Comparison of ENCODE assay signal across 22 cellular contexts in the genomic region with DNA sequence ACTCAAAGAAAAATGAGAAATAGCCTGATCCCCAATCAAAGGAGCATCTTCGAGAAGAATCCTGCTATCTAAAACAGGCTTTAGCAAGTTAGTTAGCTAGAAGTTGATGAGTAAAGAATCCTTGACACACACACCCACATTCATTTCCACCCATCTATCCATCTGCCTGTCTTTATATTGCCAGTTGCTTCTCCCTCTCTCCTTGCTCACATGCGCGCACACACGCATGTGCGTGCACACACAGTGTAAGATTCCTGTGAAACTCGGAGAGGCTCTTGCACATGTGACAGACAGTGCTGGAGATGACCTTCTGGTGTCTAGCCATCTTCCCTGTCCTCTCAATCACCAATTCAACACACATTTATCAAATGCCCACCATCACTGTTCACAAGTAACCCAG.
DNase-seq lines count a peak whose midpoint lies in the region; ATAC-seq, FAIRE-seq and TF ChIP-seq lines count a peak whose summit lies in the region.
"Had no signal": no experiment of that assay in that cellular context is flagged by ENCODE, and none has a peak within 500 bp of the region (broad histone marks: within the 10 kb centered on the region; RNA-seq: fewer than 3 reads in every experiment).

No MANE protein-coding gene starts in this region.

- in situ Hi-C loops in GM12878 (cut with MboI), result no loop called here

- WGBS in GM12878 (ENCODE audit: insufficient coverage, insufficient replicate concordance, low lambda C conversion rate, missing lambda C conversion rate), result 57% methylated on average over 6 of the region's 6 CpGs
- 94% methylated on average over 6 of the region's 6 CpGs; no CpG with 5 or more reads in 1 of the 2 experiments for WGBS in H1 (ENCODE audit: extremely low coverage in 1 of 2, insufficient coverage in 1 of 2, insufficient read length in 1 of 2, insufficient replicate concordance in 2 of 2, low coverage in 1 of 2, low lambda C conversion rate in 2 of 2, missing lambda C conversion rate in 1 of 2), 2 experiments

- H2AK5ac ChIP-seq in H1 (ENCODE audit: low read depth, low read length), result no peak overlapping the region

- ATAC-seq in GM12878 (no peak), GM18868 (IDR thresholded peaks at IDR 0.05; ENCODE audit: unreplicated experiment) (no peak)
- ATAC-seq: A549; CD8-positive, alpha-beta T cell; GM23338 had no signal

- SMC1A ChIA-PET in GM12878 (lab: Charles Lee; ENCODE audit: uncharacterized antibody, unreplicated experiment), result no interaction called here

- no peaks in the 10 kb centered on the region for H3K79me2 ChIP-seq in GM12878 (ENCODE audit: control insufficient read depth, insufficient read depth, low read length)
- no peaks in the 10 kb centered on the region for H3K79me2 ChIP-seq in H1 (ENCODE audit: control insufficient read depth in 1 of 2, insufficient read depth in 2 of 2, low read length in 2 of 2)

- H3K4me1 ChIP-seq in GM12878 (ENCODE audit: control insufficient read depth, insufficient read depth, low read length), result no peaks in the 10 kb centered on the region
- H3K4me1 ChIP-seq in H1 (replicated peaks in 1 of 4; ENCODE audit: control insufficient read depth in 3 of 4, insufficient read depth in 4 of 4, low read length in 3 of 4), result peaks cover 5 to 18% (median 11%) of the 10 kb centered on the region in 4 experiments
- H3K4me1 ChIP-seq: A549, BLaER1, Caco-2, HAP-1 had no signal

- no peak overlapping the region for H3K4me2 ChIP-seq in GM12878 (ENCODE audit: control insufficient read depth, insufficient read depth)
- H3K4me2 ChIP-seq in H1 (ENCODE audit: insufficient read depth in 1 of 2, low read depth in 2 of 2, low read length in 2 of 2), result no peak overlapping the region
- H3K4me2 ChIP-seq: A549, BLaER1, GM23338 had no signal

- BruUV-seq in GM12878 (replicated peaks; lab: Mats Ljungman, UMichigan), result no TSS peak

- H3K36me3 ChIP-seq in GM12878 (ENCODE audit: control insufficient read depth in 2 of 2, insufficient read depth in 2 of 2, low read length in 1 of 2) (no peaks in the 10 kb centered on the region), H1 (ENCODE audit: control insufficient read depth in 2 of 4, insufficient read depth in 4 of 4, low read length in 3 of 4) (no peaks in the 10 kb centered on the region; a peak in 1 of 8 replicates)
- H3K36me3 ChIP-seq: BLaER1, HAP-1 had no signal

- TF ChIP-seq RAD21 in GM12878 (IDR thresholded peaks at IDR 0.05; ENCODE audit: insufficient read depth, low read depth, low read length), result no peak
- no peak for TF ChIP-seq RAD21 in H1 (IDR thresholded peaks at IDR 0.05 in 1 of 2, conservative IDR thresholded peaks at IDR 0.05 in 1 of 2; ENCODE audit: low read depth in 2 of 2, low read length in 2 of 2)

- no peak overlapping the region for H4K5ac ChIP-seq in H1 (ENCODE audit: insufficient read length, low read depth, low read length)

- H3K23me2 ChIP-seq in H1 (ENCODE audit: low read depth, low read length), result no peaks in the 10 kb centered on the region; the same call in 1 of the 2 replicates

- no peak overlapping the region for H3K56ac ChIP-seq in H1 (replicated peaks; ENCODE audit: insufficient read length, low read depth, low read length)

- H2BK20ac ChIP-seq in H1 (ENCODE audit: low read length), result peak overlapping the region; percentile 73; the same call in 1 of the 2 replicates

- H3K9ac ChIP-seq in GM12878 (ENCODE audit: control insufficient read depth, insufficient read depth, low read length), result no peak overlapping the region
- no peak overlapping the region for H3K9ac ChIP-seq in H1 (replicated peaks in 1 of 4; ENCODE audit: extremely low read depth in 1 of 4, low read depth in 3 of 4, low read length in 3 of 4)
- H3K9ac ChIP-seq: BLaER1 had no signal

- H3K27ac ChIP-seq in GM12878 (ENCODE audit: control insufficient read depth, insufficient read depth), result no peak overlapping the region
- no peak overlapping the region for H3K27ac ChIP-seq in H1 (ENCODE audit: low read depth, low read length)
- H3K27ac ChIP-seq: A549, BLaER1, C4-2B had no signal

- H2BK15ac ChIP-seq in H1 (ENCODE audit: low read length), result peak overlapping the region; percentile 48; the same call in 1 of the 2 replicates

- H3K79me1 ChIP-seq in H1 (ENCODE audit: low read depth, low read length), result no peaks in the 10 kb centered on the region

- H2BK5ac ChIP-seq in H1 (ENCODE audit: low read depth, low read length), result no peak overlapping the region

- no peak overlapping the region for H2BK12ac ChIP-seq in H1 (ENCODE audit: low read depth, low read length)

- CTCF ChIA-PET in GM12878 (lab: Yijun Ruan, JAX), result no interaction called here
- CTCF ChIA-PET in H1 (lab: Charles Lee; ENCODE audit: partially characterized antibody), result interaction anchor here (1.0 kb wide), 1 partner anchor 20 kb away, joined by 3 read pairs; no protein-coding TSS in a partner anchor
- CTCF ChIA-PET in GM10248 (lab: Yijun Ruan, JAX), result no interaction called here

- H3K4me3 ChIP-seq in GM12878, result no peak overlapping the region
- H3K4me3 ChIP-seq in H1 (ENCODE audit: extremely low read depth in 1 of 4, insufficient read depth in 2 of 4, low read depth in 3 of 4, low read length in 4 of 4), result no peak overlapping the region
- H3K4me3 ChIP-seq: A549, BLaER1, GM23338, HAP-1 had no signal

- H4K8ac ChIP-seq in H1 (ENCODE audit: extremely low read depth, insufficient read depth, low read length), result no peak overlapping the region

- POLR2A ChIA-PET in GM12878 (lab: Charles Lee) (no interaction called here), H1 (lab: Charles Lee; ENCODE audit: partially characterized antibody) (interaction anchor here (1.3 kb wide), 1 partner anchor 11 kb away, joined by 3 read pairs; no protein-coding TSS in a partner anchor), GM10248 (lab: Yijun Ruan, JAX) (no interaction called here)

- intact Hi-C loops in GM12878 (cut with micrococcal nuclease; ENCODE audit: unreplicated experiment), result no loop called here

- RAD21 ChIA-PET in GM12878 (lab: Charles Lee; ENCODE audit: unreplicated experiment), result no interaction called here

- no peak for FAIRE-seq in GM12878 (lab: Jason Lieb, UNC)
- no peak for FAIRE-seq in H1 (lab: Jason Lieb, UNC)
- FAIRE-seq: A549, G401.6, GM12891, H54 had no signal

- TF ChIP-seq EP300 in GM12878 (IDR thresholded peaks at IDR 0.05; ENCODE audit: borderline replicate concordance in 1 of 2, control insufficient read depth in 1 of 2, low read depth in 2 of 2, low read length in 2 of 2) (no peak), H1 (IDR thresholded peaks at IDR 0.05; ENCODE audit: borderline replicate concordance in 1 of 2, low read depth in 2 of 2, low read length in 2 of 2) (no peak)

- H3K4ac ChIP-seq in H1 (replicated peaks; ENCODE audit: insufficient read length, low read depth, low read length), result no peak overlapping the region

- DNase-seq in GM12878 (ENCODE audit: low read depth, low spot score), result no peak
- no peak for DNase-seq in H1 (ENCODE audit: low read depth in 1 of 2, low spot score in 2 of 2)
- peak; percentile 39 for DNase-seq in putamen (ENCODE audit: low spot score)
- no peak for DNase-seq in NCI-H69 (lab: John Stamatoyannopoulos, UW)
- DNase-seq in stimulated activated CD8-positive, alpha-beta memory T cell treated with anti-CD3 and anti-CD28 coated beads, Interleukin-4, amount 100 ng/mL, for 48 hours, result no peak
- no peak for DNase-seq in GM10248 (ENCODE audit: extremely low spot score)
- DNase-seq: 8988T; Caco-2; CD4-positive, CD25-positive, alpha-beta regulatory T cell; CD8-positive, alpha-beta T cell; DMS153; DND-41; HFFc6 had no signal

- TF ChIP-seq POLR2A in GM12878 (IDR thresholded peaks at IDR 0.05; ENCODE audit: low read depth, low read length) (no peak), H1 (IDR thresholded peaks at IDR 0.05; ENCODE audit: control extremely low read depth in 1 of 2, low read depth in 2 of 2, low read length in 2 of 2) (no peak)

- TF ChIP-seq CTCF in GM12878 (IDR thresholded peaks at IDR 0.05 in 2 of 3, conservative IDR thresholded peaks at IDR 0.05 in 1 of 3; ENCODE audit: control insufficient read depth in 2 of 3, extremely low read depth in 1 of 3, insufficient read depth in 1 of 3, low read depth in 3 of 3, low read length in 3 of 3) (no peak), H1 (IDR thresholded peaks at IDR 0.05; ENCODE audit: control extremely low read depth in 1 of 3, insufficient read depth in 1 of 3, low read depth in 1 of 3, low read length in 3 of 3) (no peak), GM10248 (IDR thresholded peaks at IDR 0.05; ENCODE audit: control extremely low read depth, extremely low read depth, low read depth, missing control alignments) (no peak)

- H3K18ac ChIP-seq in H1 (ENCODE audit: extremely low read depth, low read length), result no peak overlapping the region; the same call in 1 of the 2 replicates

- H4K91ac ChIP-seq in H1 (replicated peaks; ENCODE audit: insufficient read length, low read length), result no peak overlapping the region

- no peak overlapping the region for H3K14ac ChIP-seq in H1 (ENCODE audit: insufficient read length)

- H3K9me3 ChIP-seq in GM12878 (replicated peaks; ENCODE audit: control insufficient read depth, insufficient read depth, low read length) (no peaks in the 10 kb centered on the region; the same call in 2 of the 3 replicates), H1 (ENCODE audit: insufficient read depth in 2 of 2, low read depth in 1 of 2, low read length in 1 of 2) (peaks cover 4 to 13% of the 10 kb centered on the region in 2 experiments; a peak in 3 of 4 replicates)
- H3K9me3 ChIP-seq: HAP-1 had no signal

- H3K23ac ChIP-seq in H1 (ENCODE audit: insufficient read length), result no peak overlapping the region

- H2BK120ac ChIP-seq in H1 (replicated peaks; ENCODE audit: low read depth, low read length), result no peak overlapping the region

- no peaks in the 10 kb centered on the region for H3K27me3 ChIP-seq in GM12878 (replicated peaks in 1 of 2; ENCODE audit: control insufficient read depth in 2 of 2, insufficient read depth in 2 of 2, low read length in 1 of 2)
- no peaks in the 10 kb centered on the region for H3K27me3 ChIP-seq in H1 (replicated peaks in 1 of 4; ENCODE audit: control insufficient read depth in 3 of 4, extremely low read depth in 1 of 4, insufficient read depth in 3 of 4, low read length in 3 of 4)
- H3K27me3 ChIP-seq: BLaER1 had no signal

- H2AFZ ChIP-seq in GM12878 (ENCODE audit: control insufficient read depth, low read depth, low read length) (no peak overlapping the region), H1 (ENCODE audit: low read length) (no peak overlapping the region)

- H4K20me1 ChIP-seq in GM12878 (ENCODE audit: control insufficient read depth, insufficient read depth) (no peaks in the 10 kb centered on the region), H1 (replicated peaks in 1 of 2; ENCODE audit: control insufficient read depth in 1 of 2, insufficient read depth in 2 of 2, low read length in 2 of 2) (no peaks in the 10 kb centered on the region)
- H4K20me1 ChIP-seq: BLaER1 had no signal

TF ChIP-seq in GM12878, 131 proteins besides CTCF, POLR2A, EP300 and RAD21 (continues in another document):
- TF ChIP-seq PAX5 (IDR thresholded peaks at IDR 0.05; ENCODE audit: borderline replicate concordance, low read depth, low read length) (no peak), SREBF2 (IDR thresholded peaks at IDR 0.05; ENCODE audit: low read length) (no peak), PML (IDR thresholded peaks at IDR 0.05; ENCODE audit: low read length) (no peak)

TF ChIP-seq in H1, 55 proteins besides CTCF, POLR2A, EP300 and RAD21 (continues in another document):
- TF ChIP-seq MAFK (IDR thresholded peaks at IDR 0.05; ENCODE audit: low read depth, low read length) (no peak), PHF8 (conservative IDR thresholded peaks at IDR 0.05; ENCODE audit: low read depth, low read length) (no peak)
